Comparison of ENCODE assay signal across 8 cellular contexts in the genomic region with DNA sequence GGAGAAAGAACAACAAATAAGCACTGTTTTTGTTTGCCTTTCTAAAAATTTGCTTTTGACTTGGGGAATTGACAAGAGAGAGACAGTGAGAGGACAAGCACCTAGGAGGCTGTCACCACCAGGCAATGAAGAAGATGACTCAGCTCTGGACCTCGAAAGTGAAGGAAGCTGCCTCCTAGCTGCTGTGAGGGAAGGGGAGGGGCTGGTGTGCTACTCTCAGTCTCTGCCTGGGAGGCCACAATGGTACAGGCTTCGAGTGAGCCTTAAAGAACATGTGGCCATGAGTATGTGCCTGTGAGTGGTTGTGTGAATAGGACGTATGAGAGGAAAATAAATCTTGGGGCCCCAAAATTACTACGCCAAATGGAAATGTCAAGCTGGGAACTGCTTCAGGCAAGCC. TPM values are rescaled to one million over a fixed set of nuclear protein-coding genes. Genes with fewer than 3 reads are reported as not detected.
DNase-seq lines count a peak whose midpoint lies in the region; ATAC-seq and TF ChIP-seq lines count a peak whose summit lies in the region.
"Had no signal": no experiment of that assay in that cellular context is flagged by ENCODE, and none has a peak within 500 bp of the region (broad histone marks: within the 10 kb centered on the region; RNA-seq: fewer than 3 reads in every experiment).

No MANE protein-coding gene starts in this region.

- H3K36me3 Mint-ChIP-seq in activated T-helper 1 cell treated with anti-CD3 and anti-CD28 coated beads, Interleukin-12 subunit alpha, Interleukin-12 subunit beta, Interleukin-2, Interleukin-4 antibody, amounts not matched to agents 30 ng/mL and 10 ng/mL and 1 ng/mL, durations not matched to agents 14 hours and 24 hours and 36 hours (ENCODE audit: low read depth): no peaks in the 10 kb centered on the region
- H3K36me3 Mint-ChIP-seq in natural killer cell: no peaks in the 10 kb centered on the region

- TF ChIP-seq CTCF in natural killer cell (IDR thresholded peaks at IDR 0.05): no peak

- DNase-seq in HT1080 (ENCODE audit: low read depth) (peak; percentile 69), natural killer cell (no peak), NCI-H524 treated with DMSO at 0.1 percent for 48 hours (lab: John Stamatoyannopoulos, UW) (no peak), globus pallidus (ENCODE audit: low spot score) (no peak)
- peak; percentile 25 for DNase-seq in activated T-helper 1 cell treated with anti-CD3 and anti-CD28 coated beads, Interleukin-12 subunit alpha, Interleukin-12 subunit beta, Interleukin-2, Interleukin-4 antibody, amounts not matched to agents 30 ng/mL and 10 ng/mL and 1 ng/mL, durations not matched to agents 14 hours and 24 hours and 36 hours (ENCODE audit: low spot score)

- intact Hi-C loops in activated T-helper 1 cell treated with anti-CD3 and anti-CD28 coated beads, Interleukin-12 subunit alpha, Interleukin-12 subunit beta, Interleukin-2, Interleukin-4 antibody, amounts not matched to agents 30 ng/mL and 10 ng/mL and 1 ng/mL, durations not matched to agents 14 hours and 24 hours and 36 hours (cut with micrococcal nuclease): no loop called here
- intact Hi-C loops in natural killer cell (cut with micrococcal nuclease): no loop called here

- no peak overlapping the region for H3K4me3 Mint-ChIP-seq in activated T-helper 1 cell treated with anti-CD3 and anti-CD28 coated beads, Interleukin-12 subunit alpha, Interleukin-12 subunit beta, Interleukin-2, Interleukin-4 antibody, amounts not matched to agents 30 ng/mL and 10 ng/mL and 1 ng/mL, durations not matched to agents 14 hours and 24 hours and 36 hours
- H3K4me3 Mint-ChIP-seq in natural killer cell: no peak overlapping the region

- peak; percentile 96 for ATAC-seq in GM18520 (IDR thresholded peaks at IDR 0.05; ENCODE audit: unreplicated experiment)
- peak; percentile 98 for ATAC-seq in GM21825 (IDR thresholded peaks at IDR 0.05; ENCODE audit: unreplicated experiment)
- ATAC-seq in natural killer cell: peak in 2 of 3 donors; percentile 67 to 71

- H3K27ac Mint-ChIP-seq in activated T-helper 1 cell treated with anti-CD3 and anti-CD28 coated beads, Interleukin-12 subunit alpha, Interleukin-12 subunit beta, Interleukin-2, Interleukin-4 antibody, amounts not matched to agents 30 ng/mL and 10 ng/mL and 1 ng/mL, durations not matched to agents 14 hours and 24 hours and 36 hours: no peak overlapping the region
- H3K27ac Mint-ChIP-seq in natural killer cell: no peak overlapping the region

- H3K27me3 Mint-ChIP-seq in activated T-helper 1 cell treated with anti-CD3 and anti-CD28 coated beads, Interleukin-12 subunit alpha, Interleukin-12 subunit beta, Interleukin-2, Interleukin-4 antibody, amounts not matched to agents 30 ng/mL and 10 ng/mL and 1 ng/mL, durations not matched to agents 14 hours and 24 hours and 36 hours (ENCODE audit: insufficient read depth): peaks cover 9% of the 10 kb centered on the region
- H3K27me3 Mint-ChIP-seq in natural killer cell (ENCODE audit: low read depth in 2 of 2): peaks cover 0 to 2% of the 10 kb centered on the region in 2 donors

- no peaks in the 10 kb centered on the region for H3K9me3 Mint-ChIP-seq in activated T-helper 1 cell treated with anti-CD3 and anti-CD28 coated beads, Interleukin-12 subunit alpha, Interleukin-12 subunit beta, Interleukin-2, Interleukin-4 antibody, amounts not matched to agents 30 ng/mL and 10 ng/mL and 1 ng/mL, durations not matched to agents 14 hours and 24 hours and 36 hours
- no peaks in the 10 kb centered on the region for H3K9me3 Mint-ChIP-seq in natural killer cell

- peaks cover 10% of the 10 kb centered on the region for H3K4me1 Mint-ChIP-seq in activated T-helper 1 cell treated with anti-CD3 and anti-CD28 coated beads, Interleukin-12 subunit alpha, Interleukin-12 subunit beta, Interleukin-2, Interleukin-4 antibody, amounts not matched to agents 30 ng/mL and 10 ng/mL and 1 ng/mL, durations not matched to agents 14 hours and 24 hours and 36 hours (ENCODE audit: low read depth)
- H3K4me1 Mint-ChIP-seq in natural killer cell: no peaks in the 10 kb centered on the region

RNA-seq across cellular contexts. Expression of a gene that starts 7.1 kb away (rescaled TPM):
- 252 and 283 TPM in 2 replicates for total RNA-seq in HT1080 (2014; rRNA removed; shearing (Covaris generic))
- 250 and 296 TPM in 2 replicates for polyA plus RNA-seq in HT1080 (2015; cell fraction: cytosol; rRNA removed)
- polyA plus RNA-seq in HT1080 (2015; cell fraction: nucleus; rRNA removed): 915 and 1,023 TPM in 2 replicates
- 37.4 and 39.1 TPM in 2 replicates for total RNA-seq in activated T-helper 1 cell treated with anti-CD3 and anti-CD28 coated beads, Interleukin-12 subunit alpha, Interleukin-12 subunit beta, Interleukin-2, Interleukin-4 antibody, amounts not matched to agents 30 ng/mL and 10 ng/mL and 1 ng/mL, durations not matched to agents 14 hours and 24 hours and 36 hours
- total RNA-seq in natural killer cell: 10 to 100 TPM; 18.3 to 30.0 (median 22.0) TPM

RNA-seq across cellular contexts. Expression of a gene that starts 24.3 kb away (rescaled TPM):
- not detected in 2 replicates for total RNA-seq in HT1080 (2014; rRNA removed; shearing (Covaris generic))
- polyA plus RNA-seq in HT1080 (2015; cell fraction: cytosol; rRNA removed): not detected in 2 replicates
- not detected in 2 replicates for polyA plus RNA-seq in HT1080 (2015; cell fraction: nucleus; rRNA removed)
- total RNA-seq in activated T-helper 1 cell treated with anti-CD3 and anti-CD28 coated beads, Interleukin-12 subunit alpha, Interleukin-12 subunit beta, Interleukin-2, Interleukin-4 antibody, amounts not matched to agents 30 ng/mL and 10 ng/mL and 1 ng/mL, durations not matched to agents 14 hours and 24 hours and 36 hours: not detected in 2 replicates
- total RNA-seq in natural killer cell: 1 to 10 TPM; 1.7 to 6.1 (median 1.8) TPM
- total RNA-seq: T-helper 1 cell treated with Interleukin-12 subunit alpha and Interleukin-12 subunit beta and Interleukin-4 antibody, amounts not matched to agents 30 ng/mL and 1 ng/mL, for 36 hours had no signal

Comparison
In these comparisons a context has a peak if more than half of its experiments do, and no peak if none do; other contexts are left out.
1. DNase-seq: peak in HT1080 (single experiment) and activated T-helper 1 cell treated with anti-CD3 and anti-CD28 coated beads, Interleukin-12 subunit alpha, Interleukin-12 subunit beta, Interleukin-2, Interleukin-4 antibody, amounts not matched to agents 30 ng/mL and 10 ng/mL and 1 ng/mL, durations not matched to agents 14 hours and 24 hours and 36 hours (single experiment); none in natural killer cell (single experiment), NCI-H524 treated with DMSO at 0.1 percent for 48 hours (single experiment) and globus pallidus (single experiment).
2. Peak in every context shown above with its lines, with median percentiles within 50 percentile points of each other: ATAC-seq.